14 cellular contexts compared by ENCODE assay signal in genomic region chr1:70227439-70227838, GRCh38. TPM values are rescaled to one million over a fixed set of nuclear protein-coding genes. Genes with fewer than 3 reads are reported as not detected.
DNase-seq lines count a peak whose midpoint lies in the region; ATAC-seq, FAIRE-seq and TF ChIP-seq lines count a peak whose summit lies in the region.
"Had no signal": no experiment of that assay in that cellular context is flagged by ENCODE, and none has a peak within 500 bp of the region (broad histone marks: within the 10 kb centered on the region; RNA-seq: fewer than 3 reads in every experiment).

No MANE protein-coding gene starts in this region.

- TF ChIP-seq CTCF in GM20000 (IDR thresholded peaks at IDR 0.05; ENCODE audit: extremely low read depth, missing control alignments): no peak
- TF ChIP-seq CTCF in astrocyte (IDR thresholded peaks at IDR 0.05; ENCODE audit: insufficient read depth, low read depth, low read length): no peak
- no peak for TF ChIP-seq CTCF in omental fat pad (IDR thresholded peaks at IDR 0.05)

- H3K4me3 Mint-ChIP-seq in CD4-positive, CD25-positive, alpha-beta regulatory T cell: peak overlapping the region in 3 of 4 donors; percentile 26 to 67 (median 56)
- H3K4me3 Mint-ChIP-seq in astrocyte (ENCODE audit: unreplicated experiment): peak overlapping the region; percentile 47

- H3K27me3 ChIP-seq in CD4-positive, CD25-positive, alpha-beta regulatory T cell (ENCODE audit: control insufficient read depth, insufficient read depth, low read length): no peaks in the 10 kb centered on the region
- no peaks in the 10 kb centered on the region for H3K27me3 ChIP-seq in astrocyte (ENCODE audit: insufficient read depth, low read length)
- H3K27me3 ChIP-seq: BLaER1 treated with 17β-estradiol and CSF1 and Interleukin-3, amounts not matched to agents 10 nM and 100 nM had no signal

- peak overlapping the region; percentile 23 for H3K4me2 ChIP-seq in astrocyte (ENCODE audit: low read length)
- H3K4me2 ChIP-seq: BLaER1 treated with 17β-estradiol and CSF1 and Interleukin-3, amounts not matched to agents 10 nM and 100 nM; smooth muscle cell had no signal

- H4K20me1 ChIP-seq in astrocyte (ENCODE audit: insufficient read depth, low read length): peaks cover 69% of the 10 kb centered on the region

- H3K4me1 ChIP-seq in CD4-positive, CD25-positive, alpha-beta regulatory T cell (ENCODE audit: control insufficient read depth, insufficient read depth, low read length, poor library complexity, severe bottlenecking): peaks cover 43% of the 10 kb centered on the region
- peaks cover 4% of the 10 kb centered on the region for H3K4me1 ChIP-seq in astrocyte (ENCODE audit: insufficient read depth, low read length)

- H3K27me3 Mint-ChIP-seq in CD4-positive, CD25-positive, alpha-beta regulatory T cell: no peaks in the 10 kb centered on the region
- no peaks in the 10 kb centered on the region for H3K27me3 Mint-ChIP-seq in astrocyte (ENCODE audit: low read depth, unreplicated experiment)

- H3K36me3 ChIP-seq in CD4-positive, CD25-positive, alpha-beta regulatory T cell (ENCODE audit: control insufficient read depth, insufficient read depth, low read length): peaks cover 66% of the 10 kb centered on the region
- H3K36me3 ChIP-seq in astrocyte (ENCODE audit: insufficient read depth, low read length): peaks cover 53% of the 10 kb centered on the region

- H3K4me1 Mint-ChIP-seq in CD4-positive, CD25-positive, alpha-beta regulatory T cell: peaks cover 45 to 64% (median 52%) of the 10 kb centered on the region in 4 donors
- H3K4me1 Mint-ChIP-seq in astrocyte (ENCODE audit: low read depth, unreplicated experiment): peaks cover 31% of the 10 kb centered on the region

- peaks cover 95% of the 10 kb centered on the region for H3K79me2 ChIP-seq in astrocyte (ENCODE audit: insufficient read depth, low read length)

- H3K9ac ChIP-seq in astrocyte (ENCODE audit: low read length): no peak overlapping the region

- H2AFZ ChIP-seq in astrocyte (ENCODE audit: low read depth, low read length): no peak overlapping the region

- no peaks in the 10 kb centered on the region for H3K9me3 ChIP-seq in CD4-positive, CD25-positive, alpha-beta regulatory T cell (ENCODE audit: control insufficient read depth in 2 of 2, low read length in 2 of 2)
- H3K9me3 ChIP-seq in astrocyte (ENCODE audit: insufficient read depth, low read depth, low read length): no peaks in the 10 kb centered on the region
- H3K9me3 ChIP-seq: BLaER1 treated with 17β-estradiol and CSF1 and Interleukin-3, amounts not matched to agents 10 nM and 100 nM had no signal

- peak overlapping the region; percentile 48 for H3K27ac ChIP-seq in CD4-positive, CD25-positive, alpha-beta regulatory T cell (ENCODE audit: insufficient read depth, low read length, poor library complexity, severe bottlenecking)
- H3K27ac ChIP-seq in astrocyte (ENCODE audit: low read depth, low read length): no peak overlapping the region
- H3K27ac ChIP-seq: BLaER1 treated with 17β-estradiol and CSF1 and Interleukin-3, amounts not matched to agents 10 nM and 100 nM had no signal

- peak overlapping the region; percentile 5 for H3K4me3 ChIP-seq in CD4-positive, CD25-positive, alpha-beta regulatory T cell (ENCODE audit: low read depth, low read length)
- H3K4me3 ChIP-seq in astrocyte (ENCODE audit: insufficient read depth, low read depth, low read length): no peak overlapping the region
- H3K4me3 ChIP-seq: BLaER1 treated with 17β-estradiol and CSF1 and Interleukin-3, amounts not matched to agents 10 nM and 100 nM; smooth muscle cell had no signal

- no peak for FAIRE-seq in astrocyte (lab: Jason Lieb, UNC)

- ATAC-seq in CD4-positive, CD25-positive, alpha-beta regulatory T cell (ENCODE audit: low read depth in 2 of 2): peak in 1 of 2 donors; percentile 37
- ATAC-seq in HG03520 (IDR thresholded peaks at IDR 0.05; ENCODE audit: unreplicated experiment): no peak
- ATAC-seq in omental fat pad (ENCODE audit: low FRiP score): no peak
- no peak for ATAC-seq in HG02981 (IDR thresholded peaks at IDR 0.05; ENCODE audit: unreplicated experiment)

- H3K27ac Mint-ChIP-seq in CD4-positive, CD25-positive, alpha-beta regulatory T cell: peak overlapping the region in 2 of 3 donors; percentile 43 to 44
- peak overlapping the region; percentile 38 for H3K27ac Mint-ChIP-seq in astrocyte (ENCODE audit: unreplicated experiment)

- H3K9me3 Mint-ChIP-seq in CD4-positive, CD25-positive, alpha-beta regulatory T cell: no peaks in the 10 kb centered on the region
- H3K9me3 Mint-ChIP-seq in astrocyte (ENCODE audit: unreplicated experiment): no peaks in the 10 kb centered on the region

- peak in 1 of 3 donors; percentile 42 for DNase-seq in CD4-positive, CD25-positive, alpha-beta regulatory T cell
- DNase-seq in GM20000 (ENCODE audit: low spot score): peak; percentile 11
- DNase-seq in Kasumi-1 (lab: John Stamatoyannopoulos, UW): peak; percentile 39 to 41
- no peak for DNase-seq in astrocyte (ENCODE audit: low read depth)
- DNase-seq in cerebellum (ENCODE audit: low spot score): no peak
- DNase-seq in omental fat pad (ENCODE audit: low spot score): no peak
- DNase-seq: activated effector memory CD4-positive, alpha-beta T cell treated with anti-CD3 and anti-CD28 coated beads, Interleukin-2, amount 50 U/mL, for 16 hours; effector memory CD4-positive, alpha-beta T cell; NCI-H1092; T1000 had no signal

- peaks cover 33% of the 10 kb centered on the region for H3K36me3 Mint-ChIP-seq in CD4-positive, CD25-positive, alpha-beta regulatory T cell
- peaks cover 2% of the 10 kb centered on the region for H3K36me3 Mint-ChIP-seq in astrocyte (ENCODE audit: low read depth, unreplicated experiment)

RNA-seq across cellular contexts. Expression of gene SRSF11, which starts 6.3 kb away (rescaled TPM):
- total RNA-seq in CD4-positive, CD25-positive, alpha-beta regulatory T cell: 332 TPM
- 100 to 1,000 TPM in 2 of 4 donors, 10 to 100 TPM in 2; 83.7 to 120 (median 103) TPM for polyA plus RNA-seq in CD4-positive, CD25-positive, alpha-beta regulatory T cell
- total RNA-seq in astrocyte (175 and 185 TPM in 2 replicates), cerebellum (193 TPM), omental fat pad (100 to 1,000 TPM; 143 to 240 (median 167) TPM)

RNA-seq across cellular contexts. Expression of gene LRRC40, which starts 22.1 kb away (rescaled TPM):
- 15.7 TPM for total RNA-seq in CD4-positive, CD25-positive, alpha-beta regulatory T cell
- polyA plus RNA-seq in CD4-positive, CD25-positive, alpha-beta regulatory T cell: 10 to 100 TPM in 1 of 4 donors, 1 to 10 TPM in 3; 6.9 to 11.3 (median 8.1) TPM
- total RNA-seq in astrocyte (18.3 and 20.2 TPM in 2 replicates), cerebellum (43.4 TPM), omental fat pad (10 to 100 TPM; 10.9 to 19.7 (median 13.3) TPM)

Comparison
In these comparisons a context has a peak if more than half of its experiments do, and no peak if none do; other contexts are left out.
1. DNase-seq: peak in GM20000 (single experiment) and Kasumi-1 (2 of 2); none in astrocyte (single experiment), cerebellum (single experiment) and omental fat pad (single experiment).